In the genomic region with DNA sequence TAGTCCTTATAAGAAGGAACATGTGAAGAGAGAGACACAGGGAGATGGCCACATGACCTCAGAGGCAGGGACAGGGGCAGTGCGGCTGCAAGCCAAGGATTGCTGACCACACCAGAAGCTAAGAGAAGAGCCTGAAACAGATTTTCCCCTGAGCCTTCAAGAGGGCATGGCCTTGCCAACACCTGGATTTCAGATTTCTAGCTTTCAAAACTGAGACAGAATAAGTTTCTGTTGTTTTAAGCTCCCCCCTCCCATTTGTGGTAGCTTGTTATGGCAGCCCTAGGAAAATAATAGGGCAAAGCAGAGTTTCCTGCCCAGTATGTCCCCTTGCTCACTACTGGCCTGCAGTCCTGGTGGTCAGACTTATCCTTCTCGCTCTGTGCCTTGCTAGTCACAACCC, we compare ENCODE assay signal across 1 cellular context.
TF ChIP-seq lines count a peak whose summit lies in the region.

No MANE protein-coding gene starts in this region.

TF ChIP-seq in H1, 55 proteins besides CTCF, POLR2A, EP300 and RAD21 (continued from another document):
- TF ChIP-seq POU5F1 (IDR thresholded peaks at IDR 0.05; ENCODE audit: low read depth, low read length) (no peak), TBP (IDR thresholded peaks at IDR 0.05; ENCODE audit: low read depth, low read length) (no peak), KDM4A (IDR thresholded peaks at IDR 0.05; ENCODE audit: low read depth, low read length, severe bottlenecking) (no peak), RNF2 (IDR thresholded peaks at IDR 0.05; ENCODE audit: borderline replicate concordance, low read depth, low read length, missing control alignments, poor library complexity, severe bottlenecking) (no peak), TAF7 (optimal IDR thresholded peaks at IDR 0.05; ENCODE audit: borderline replicate concordance, low read depth, low read length) (no peak), SUZ12 (IDR thresholded peaks at IDR 0.05; ENCODE audit: low read length) (no peak), ZNF274 (IDR thresholded peaks at IDR 0.05; ENCODE audit: borderline replicate concordance, extremely low read depth, low read length) (no peak), JUN (IDR thresholded peaks at IDR 0.05; ENCODE audit: low read depth, low read length) (no peak), EZH2 (IDR thresholded peaks at IDR 0.05; ENCODE audit: low read depth, low read length, severe bottlenecking) (no peak), BCL11A (IDR thresholded peaks at IDR 0.05; ENCODE audit: low read depth in 2 of 2, low read length in 2 of 2) (no peak), ASH2L (IDR thresholded peaks at IDR 0.05; ENCODE audit: low read length) (no peak), SIN3A (conservative IDR thresholded peaks at IDR 0.05 in 1 of 2, IDR thresholded peaks at IDR 0.05 in 1 of 2; ENCODE audit: low read depth in 1 of 2, low read length in 2 of 2) (no peak), KDM5A (IDR thresholded peaks at IDR 0.05; ENCODE audit: low read length) (no peak), RFX5 (IDR thresholded peaks at IDR 0.05; ENCODE audit: borderline replicate concordance, low read depth, low read length) (no peak), HDAC2 (IDR thresholded peaks at IDR 0.05; ENCODE audit: borderline replicate concordance in 1 of 2, low read depth in 2 of 2, low read length in 2 of 2) (no peak)
- TF ChIP-seq, protein P1, sequence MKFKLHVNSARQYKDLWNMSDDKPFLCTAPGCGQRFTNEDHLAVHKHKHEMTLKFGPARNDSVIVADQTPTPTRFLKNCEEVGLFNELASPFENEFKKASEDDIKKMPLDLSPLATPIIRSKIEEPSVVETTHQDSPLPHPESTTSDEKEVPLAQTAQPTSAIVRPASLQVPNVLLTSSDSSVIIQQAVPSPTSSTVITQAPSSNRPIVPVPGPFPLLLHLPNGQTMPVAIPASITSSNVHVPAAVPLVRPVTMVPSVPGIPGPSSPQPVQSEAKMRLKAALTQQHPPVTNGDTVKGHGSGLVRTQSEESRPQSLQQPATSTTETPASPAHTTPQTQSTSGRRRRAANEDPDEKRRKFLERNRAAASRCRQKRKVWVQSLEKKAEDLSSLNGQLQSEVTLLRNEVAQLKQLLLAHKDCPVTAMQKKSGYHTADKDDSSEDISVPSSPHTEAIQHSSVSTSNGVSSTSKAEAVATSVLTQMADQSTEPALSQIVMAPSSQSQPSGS (IDR thresholded peaks at IDR 0.05; ENCODE audit: low read length): no peak
